19 cellular contexts compared by ENCODE assay signal in genomic region chr11:11947825-11948224, GRCh38.
"Had no signal": no experiment of that assay in that cellular context is flagged by ENCODE, and none has a peak within 500 bp of the region (broad histone marks: within the 10 kb centered on the region; RNA-seq: fewer than 3 reads in every experiment).

No MANE protein-coding gene starts in this region.

- H3K4me3 Mint-ChIP-seq: activated naive CD8-positive, alpha-beta T cell treated with anti-CD3 and anti-CD28 coated beads for 36 hours; naive B cell; stimulated activated naive CD8-positive, alpha-beta T cell treated with anti-CD3 and anti-CD28 coated beads, Interleukin-15, Interleukin-2, amounts not matched to agents 100 ng/mL and 50 ng/mL, for 24 hours had no signal

- H3K9me3 Mint-ChIP-seq: activated naive CD8-positive, alpha-beta T cell treated with anti-CD3 and anti-CD28 coated beads for 36 hours; naive B cell; stimulated activated naive CD8-positive, alpha-beta T cell treated with anti-CD3 and anti-CD28 coated beads, Interleukin-15, Interleukin-2, amounts not matched to agents 100 ng/mL and 50 ng/mL, for 24 hours had no signal

- H3K27me3 ChIP-seq: breast epithelium, testis, upper lobe of right lung had no signal

- H3K4me3 ChIP-seq: breast epithelium, lower lobe of right lung, testis, upper lobe of right lung had no signal

- H3K27ac Mint-ChIP-seq: activated naive CD8-positive, alpha-beta T cell treated with anti-CD3 and anti-CD28 coated beads for 36 hours; stimulated activated naive CD8-positive, alpha-beta T cell treated with anti-CD3 and anti-CD28 coated beads, Interleukin-15, Interleukin-2, amounts not matched to agents 100 ng/mL and 50 ng/mL, for 24 hours had no signal

- H3K4me1 Mint-ChIP-seq: activated naive CD8-positive, alpha-beta T cell treated with anti-CD3 and anti-CD28 coated beads for 36 hours; naive B cell had no signal

- DNase-seq: activated CD4-positive, alpha-beta T cell treated with anti-CD3 and anti-CD28 coated beads, Interleukin-2, amount 50 U/mL, for 1 hour; activated effector memory CD4-positive, alpha-beta T cell treated with anti-CD3 and anti-CD28 coated beads, Interleukin-2, amount 50 U/mL, for 16 hours; activated naive CD8-positive, alpha-beta T cell treated with anti-CD3 and anti-CD28 coated beads for 36 hours; anterior cingulate cortex; foreskin melanocyte; head of caudate nucleus; kidney; lower lobe of right lung; midbrain; naive B cell; stimulated activated CD4-positive, alpha-beta T cell treated with anti-CD3 and anti-CD28 coated beads, Interleukin-2, amount 100 ng/mL, for 48 hours; stimulated activated CD8-positive, alpha-beta memory T cell treated with anti-CD3 and anti-CD28 coated beads, Interleukin-4, amount 100 ng/mL, for 48 hours; T-helper 2 cell; testis; upper lobe of right lung had no signal

- H3K27ac ChIP-seq: breast epithelium, lower lobe of right lung, upper lobe of right lung had no signal

- ATAC-seq: lower lobe of right lung, upper lobe of right lung had no signal

- FAIRE-seq: endothelial cell of umbilical vein, kidney, TTC549 had no signal

- H3K36me3 ChIP-seq: breast epithelium had no signal

- H3K27me3 Mint-ChIP-seq: activated naive CD8-positive, alpha-beta T cell treated with anti-CD3 and anti-CD28 coated beads for 36 hours; naive B cell; stimulated activated naive CD8-positive, alpha-beta T cell treated with anti-CD3 and anti-CD28 coated beads, Interleukin-15, Interleukin-2, amounts not matched to agents 100 ng/mL and 50 ng/mL, for 24 hours had no signal

- H3K9me3 ChIP-seq: breast epithelium, lower lobe of right lung, testis, upper lobe of right lung had no signal

- H3K4me1 ChIP-seq: breast epithelium, lower lobe of right lung, testis, upper lobe of right lung had no signal
